14 cellular contexts compared by ENCODE assay signal in the genomic region with DNA sequence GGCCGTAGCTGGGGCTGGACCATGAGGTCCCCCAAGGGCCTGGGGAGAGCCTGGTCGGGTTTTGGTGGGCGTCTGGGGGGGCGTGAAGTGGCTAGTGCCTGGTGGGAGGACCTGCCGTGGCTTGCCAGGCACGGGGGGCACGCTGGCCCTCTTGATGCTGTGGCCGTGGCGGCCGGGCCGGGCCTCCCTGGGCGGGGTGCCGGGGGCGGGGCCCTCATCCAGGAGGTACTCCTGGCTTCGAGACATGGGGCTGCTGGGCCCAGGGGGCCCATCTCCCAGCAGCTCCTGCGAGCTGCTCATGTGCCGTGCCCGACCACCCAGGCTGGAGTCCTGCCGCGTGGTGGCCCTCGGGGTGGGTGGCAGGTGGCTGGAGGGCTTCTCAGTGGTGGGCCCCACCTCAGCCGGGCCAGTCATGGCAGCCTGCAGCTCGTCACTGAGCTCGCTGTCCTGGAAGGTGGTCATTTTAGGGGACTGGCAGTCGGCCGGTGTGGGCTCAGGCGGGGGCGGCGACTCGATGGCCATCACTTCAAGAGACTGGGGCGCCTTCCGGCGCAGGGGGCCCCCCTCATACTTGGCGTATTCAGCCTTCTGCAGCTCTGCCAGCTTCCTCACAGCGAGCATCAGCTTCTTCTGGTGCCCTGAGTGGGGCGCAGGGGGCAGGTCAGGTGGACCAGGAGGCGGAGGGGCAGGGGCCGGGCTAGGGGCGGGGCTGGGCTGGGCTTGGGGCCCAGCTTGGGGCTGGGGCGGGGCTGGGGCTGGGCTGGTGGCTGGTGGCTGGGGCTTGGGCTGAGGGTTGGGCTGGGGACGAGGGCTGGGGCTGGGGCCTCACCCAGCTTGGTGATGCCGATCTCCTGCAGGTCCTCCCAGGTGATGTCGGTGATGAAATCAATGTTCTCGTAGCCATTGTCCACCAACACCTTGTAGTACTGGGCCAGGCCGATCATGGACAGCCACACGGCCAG. TPM values are rescaled to one million over a fixed set of nuclear protein-coding genes. Genes with fewer than 3 reads are reported as not detected.
"Had no signal": no experiment of that assay in that cellular context is flagged by ENCODE, and none has a peak within 500 bp of the region (broad histone marks: within the 10 kb centered on the region; RNA-seq: fewer than 3 reads in every experiment).

No MANE protein-coding gene starts in this region.

- H3K4me3 ChIP-seq: esophagus squamous epithelium, left lung, psoas muscle, right lobe of liver, thyroid gland had no signal

- H3K27ac ChIP-seq: esophagus squamous epithelium, left lung, psoas muscle, right lobe of liver, thyroid gland had no signal

- DNase-seq: activated CD4-positive, alpha-beta memory T cell treated with anti-CD3 and anti-CD28 coated beads, Interleukin-2, amount 10 ng/mL, durations not matched to agents 7 days and 5 days; activated CD4-positive, CD25-positive, alpha-beta regulatory T cell treated with anti-CD3 and anti-CD28 coated beads, Interleukin-2, amount 50 U/mL, for 72 hours; activated naive CD8-positive, alpha-beta T cell treated with anti-CD3 and anti-CD28 coated beads, Interleukin-2, amount 10 ng/mL, durations not matched to agents 7 days and 5 days; esophagus squamous epithelium; foreskin fibroblast; glutamatergic neuron; left lung; psoas muscle; right lobe of liver; thyroid gland had no signal

- H3K4me3 Mint-ChIP-seq: activated CD4-positive, alpha-beta memory T cell treated with anti-CD3 and anti-CD28 coated beads, Interleukin-2, amount 10 ng/mL, durations not matched to agents 7 days and 5 days; activated naive CD8-positive, alpha-beta T cell treated with anti-CD3 and anti-CD28 coated beads, Interleukin-2, amount 10 ng/mL, durations not matched to agents 7 days and 5 days; nephron; stimulated activated effector memory CD8-positive, alpha-beta T cell treated with anti-CD3 and anti-CD28 coated beads, Interleukin-12 subunit alpha, Interleukin-12 subunit beta, amount 100 ng/mL, for 72 hours; T-helper 2 cell treated with Interferon-gamma antibody and Interleukin-4, amounts not matched to agents 5 μg/mL and 100 μg/mL, for 36 hours had no signal

- H3K4me1 Mint-ChIP-seq: activated CD4-positive, alpha-beta memory T cell treated with anti-CD3 and anti-CD28 coated beads, Interleukin-2, amount 10 ng/mL, durations not matched to agents 7 days and 5 days; activated naive CD8-positive, alpha-beta T cell treated with anti-CD3 and anti-CD28 coated beads, Interleukin-2, amount 10 ng/mL, durations not matched to agents 7 days and 5 days; nephron had no signal

- H3K36me3 Mint-ChIP-seq: activated naive CD8-positive, alpha-beta T cell treated with anti-CD3 and anti-CD28 coated beads, Interleukin-2, amount 10 ng/mL, durations not matched to agents 7 days and 5 days had no signal

- ATAC-seq: left lung; psoas muscle; stimulated activated effector memory CD8-positive, alpha-beta T cell treated with anti-CD3 and anti-CD28 coated beads, Interleukin-12 subunit alpha, Interleukin-12 subunit beta, amount 100 ng/mL, for 72 hours had no signal

- H3K27ac Mint-ChIP-seq: activated CD4-positive, alpha-beta memory T cell treated with anti-CD3 and anti-CD28 coated beads, Interleukin-2, amount 10 ng/mL, durations not matched to agents 7 days and 5 days; activated naive CD8-positive, alpha-beta T cell treated with anti-CD3 and anti-CD28 coated beads, Interleukin-2, amount 10 ng/mL, durations not matched to agents 7 days and 5 days; nephron; stimulated activated effector memory CD8-positive, alpha-beta T cell treated with anti-CD3 and anti-CD28 coated beads, Interleukin-12 subunit alpha, Interleukin-12 subunit beta, amount 100 ng/mL, for 72 hours had no signal

- H3K27me3 Mint-ChIP-seq: activated CD4-positive, alpha-beta memory T cell treated with anti-CD3 and anti-CD28 coated beads, Interleukin-2, amount 10 ng/mL, durations not matched to agents 7 days and 5 days had no signal

- H3K27me3 ChIP-seq: esophagus squamous epithelium, left lung, right lobe of liver, thyroid gland had no signal

- H3K9me3 Mint-ChIP-seq: activated CD4-positive, alpha-beta memory T cell treated with anti-CD3 and anti-CD28 coated beads, Interleukin-2, amount 10 ng/mL, durations not matched to agents 7 days and 5 days; activated naive CD8-positive, alpha-beta T cell treated with anti-CD3 and anti-CD28 coated beads, Interleukin-2, amount 10 ng/mL, durations not matched to agents 7 days and 5 days; nephron; stimulated activated effector memory CD8-positive, alpha-beta T cell treated with anti-CD3 and anti-CD28 coated beads, Interleukin-12 subunit alpha, Interleukin-12 subunit beta, amount 100 ng/mL, for 72 hours; T-helper 2 cell treated with Interferon-gamma antibody and Interleukin-4, amounts not matched to agents 5 μg/mL and 100 μg/mL, for 36 hours had no signal

- H3K4me1 ChIP-seq: left lung, psoas muscle, right lobe of liver, thyroid gland had no signal

RNA-seq across cellular contexts. Expression of a gene that starts 15.2 kb away (rescaled TPM):
- total RNA-seq: osteoblast, right lobe of liver had no signal
